In genomic region chrX:103066606-103067005, GRCh38 we compare ENCODE assay signal across 22 cellular contexts. TPM values are rescaled to one million over a fixed set of nuclear protein-coding genes. Genes with fewer than 3 reads are reported as not detected.
"Had no signal": no experiment of that assay in that cellular context is flagged by ENCODE, and none has a peak within 500 bp of the region (broad histone marks: within the 10 kb centered on the region; RNA-seq: fewer than 3 reads in every experiment).

No MANE protein-coding gene starts in this region.

- H3K9me3 Mint-ChIP-seq: activated CD4-positive, alpha-beta memory T cell treated with anti-CD3 and anti-CD28 coated beads for 36 hours; stimulated activated naive CD8-positive, alpha-beta T cell treated with anti-CD3 and anti-CD28 coated beads, Interleukin-15, Interleukin-2, amounts not matched to agents 100 ng/mL and 50 ng/mL, for 24 hours; T-cell had no signal

- DNase-seq: activated CD4-positive, alpha-beta memory T cell treated with anti-CD3 and anti-CD28 coated beads for 36 hours; activated gamma-delta T cell; activated T-cell treated with anti-CD3 and anti-CD28 coated beads, Interleukin-2, amount 50 U/mL, for 48 hours; anterior cingulate cortex; caudate nucleus; cortex of kidney; effector memory CD4-positive, alpha-beta T cell; heart right ventricle; left ventricle myocardium inferior; mesendoderm; psoas muscle; stimulated activated CD4-positive, alpha-beta T cell treated with anti-CD3 and anti-CD28 coated beads, Interleukin-4, amount 100 ng/mL, for 1 hour; T-cell; T1000 had no signal

- H3K27ac Mint-ChIP-seq: activated CD4-positive, alpha-beta memory T cell treated with anti-CD3 and anti-CD28 coated beads for 36 hours; activated naive CD8-positive, alpha-beta T cell; nephron; stimulated activated naive CD8-positive, alpha-beta T cell treated with anti-CD3 and anti-CD28 coated beads, Interleukin-15, Interleukin-2, amounts not matched to agents 100 ng/mL and 50 ng/mL, for 24 hours; T-cell had no signal

- H3K36me3 Mint-ChIP-seq: activated CD4-positive, alpha-beta memory T cell treated with anti-CD3 and anti-CD28 coated beads for 36 hours; activated naive CD8-positive, alpha-beta T cell; T-cell had no signal

- H3K4me3 ChIP-seq: heart right ventricle, left ventricle myocardium inferior, psoas muscle, thoracic aorta had no signal

- H3K4me1 ChIP-seq: heart right ventricle, left ventricle myocardium inferior, psoas muscle had no signal

- H3K4me3 Mint-ChIP-seq: activated CD4-positive, alpha-beta memory T cell treated with anti-CD3 and anti-CD28 coated beads for 36 hours; activated naive CD8-positive, alpha-beta T cell; nephron; stimulated activated naive CD8-positive, alpha-beta T cell treated with anti-CD3 and anti-CD28 coated beads, Interleukin-15, Interleukin-2, amounts not matched to agents 100 ng/mL and 50 ng/mL, for 24 hours; T-cell had no signal

- H3K27ac ChIP-seq: heart right ventricle, left ventricle myocardium inferior, psoas muscle, thoracic aorta, VCaP had no signal

- ATAC-seq: heart right ventricle, psoas muscle, T-cell had no signal

- H3K36me3 ChIP-seq: heart right ventricle, left ventricle myocardium inferior, thoracic aorta had no signal

RNA-seq across cellular contexts. Expression of gene NXF3, which starts 26.3 kb away (rescaled TPM):
- total RNA-seq: activated CD4-positive, alpha-beta memory T cell treated with anti-CD3 and anti-CD28 coated beads for 36 hours; epithelial cell of proximal tubule; frontal cortex; T-cell; urinary bladder had no signal
